26 cellular contexts compared by ENCODE assay signal in the genomic region with DNA sequence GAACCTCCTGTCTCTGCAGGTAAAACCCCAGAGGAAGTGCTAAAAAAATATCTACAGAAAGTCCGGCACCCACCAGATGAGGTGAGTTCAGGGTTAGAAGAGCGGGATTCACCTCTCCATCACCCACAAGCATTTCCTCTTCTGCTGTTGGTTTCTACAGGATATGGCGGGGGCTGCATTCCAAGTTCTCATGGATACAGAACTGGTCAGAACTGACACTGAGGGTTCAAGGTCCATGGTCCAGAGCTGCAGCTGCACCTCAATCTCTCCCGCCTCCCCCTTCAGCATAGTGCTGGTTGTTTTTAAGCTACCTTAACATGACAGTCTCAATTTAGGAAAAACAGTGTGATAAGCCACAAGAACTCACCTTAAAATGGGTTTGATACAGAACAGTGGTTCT. TPM values are rescaled to one million over a fixed set of nuclear protein-coding genes. Genes with fewer than 3 reads are reported as not detected.
A peak's percentile ranks its signal among the peaks of the same experiment; 100 is the strongest.
DNase-seq lines count a peak whose midpoint lies in the region; ATAC-seq and TF ChIP-seq lines count a peak whose summit lies in the region.
"Had no signal": no experiment of that assay in that cellular context is flagged by ENCODE, and none has a peak within 500 bp of the region (broad histone marks: within the 10 kb centered on the region; RNA-seq: fewer than 3 reads in every experiment).

No MANE protein-coding gene starts in this region.

- H3K4me3 ChIP-seq in GM12865 (ENCODE audit: low read depth, low read length) (no peak overlapping the region), right lobe of liver (no peak overlapping the region)
- H3K4me3 ChIP-seq: GM23248, Peyer's patch had no signal

- TF ChIP-seq POLR2A in right lobe of liver (IDR thresholded peaks at IDR 0.05), result no peak

- H3K9me3 Mint-ChIP-seq in endothelial cell (ENCODE audit: unreplicated experiment), result no peaks in the 10 kb centered on the region
- H3K9me3 Mint-ChIP-seq in stimulated activated effector memory CD8-positive, alpha-beta T cell treated with anti-CD3 and anti-CD28 coated beads, Interleukin-12 subunit alpha, Interleukin-12 subunit beta, amount 100 ng/mL, for 72 hours, result no peaks in the 10 kb centered on the region
- H3K9me3 Mint-ChIP-seq: HFFc6 had no signal

- intact Hi-C loops in right lobe of liver (cut with DNase I), result no loop called here

- H3K4me1 Mint-ChIP-seq in endothelial cell (ENCODE audit: unreplicated experiment), result peaks cover 10% of the 10 kb centered on the region
- H3K4me1 Mint-ChIP-seq in stimulated activated effector memory CD8-positive, alpha-beta T cell treated with anti-CD3 and anti-CD28 coated beads, Interleukin-12 subunit alpha, Interleukin-12 subunit beta, amount 100 ng/mL, for 72 hours, result peaks cover 3% of the 10 kb centered on the region

- WGBS in right lobe of liver (ENCODE audit: insufficient coverage, low coverage, low lambda C conversion rate, missing lambda C conversion rate), result 12% methylated on average over 4 of the region's 4 CpGs

- no peaks in the 10 kb centered on the region for H3K27me3 ChIP-seq in right lobe of liver
- H3K27me3 ChIP-seq: Peyer's patch had no signal

- no peaks in the 10 kb centered on the region for H3K9me3 ChIP-seq in right lobe of liver
- H3K9me3 ChIP-seq: Peyer's patch had no signal

- peak overlapping the region; percentile 54 for H3K4me3 Mint-ChIP-seq in endothelial cell (ENCODE audit: unreplicated experiment)
- no peak overlapping the region for H3K4me3 Mint-ChIP-seq in stimulated activated effector memory CD8-positive, alpha-beta T cell treated with anti-CD3 and anti-CD28 coated beads, Interleukin-12 subunit alpha, Interleukin-12 subunit beta, amount 100 ng/mL, for 72 hours
- H3K4me3 Mint-ChIP-seq: H9, HFFc6 had no signal

- H3K36me3 Mint-ChIP-seq in endothelial cell (ENCODE audit: low read depth, unreplicated experiment), result peaks cover 78% of the 10 kb centered on the region
- H3K36me3 Mint-ChIP-seq in stimulated activated effector memory CD8-positive, alpha-beta T cell treated with anti-CD3 and anti-CD28 coated beads, Interleukin-12 subunit alpha, Interleukin-12 subunit beta, amount 100 ng/mL, for 72 hours, result no peaks in the 10 kb centered on the region

- DNase-seq in GM12865 (ENCODE audit: low read depth) (peak; percentile 30), endothelial cell (ENCODE audit: low spot score) (no peak), right lobe of liver (peak; percentile 70 to 90 (median 74)), NCI-H524 (lab: John Stamatoyannopoulos, UW) (no peak)
- DNase-seq in stimulated activated effector memory CD8-positive, alpha-beta T cell treated with anti-CD3 and anti-CD28 coated beads, Interleukin-12 subunit alpha, Interleukin-12 subunit beta, amount 100 ng/mL, for 72 hours (ENCODE audit: low spot score in 2 of 2), result no peak
- DNase-seq: 8988T; DMS53; GDM1; GM23248; H9; HFFc6; KG1; NCI-H1105; NCI-H146; NCI-H2029; NCI-H226; NCI-H510A treated with DMSO at 0.1 percent for 48 hours; NCI-H774; NK-92 treated with Interleukin-12 subunit alpha and Interleukin-12 subunit beta, amount 100 ng/mL, for 24 hours had no signal

- peaks cover 0 to 42% (median 22%) of the 10 kb centered on the region in 4 donors for H3K4me1 ChIP-seq in right lobe of liver

- peaks cover under 1% of the 10 kb centered on the region for H3K27me3 Mint-ChIP-seq in endothelial cell (ENCODE audit: unreplicated experiment)

- H3K27ac Mint-ChIP-seq in endothelial cell (ENCODE audit: unreplicated experiment), result no peak overlapping the region
- H3K27ac Mint-ChIP-seq in stimulated activated effector memory CD8-positive, alpha-beta T cell treated with anti-CD3 and anti-CD28 coated beads, Interleukin-12 subunit alpha, Interleukin-12 subunit beta, amount 100 ng/mL, for 72 hours, result peak overlapping the region; percentile 24
- H3K27ac Mint-ChIP-seq: H9, HFFc6 had no signal

- TF ChIP-seq CTCF in GM12865 (IDR thresholded peaks at IDR 0.05; ENCODE audit: insufficient read depth, low read depth, low read length, missing control alignments), result no peak
- no peak for TF ChIP-seq CTCF in endothelial cell (IDR thresholded peaks at IDR 0.05; ENCODE audit: unreplicated experiment)
- no peak for TF ChIP-seq CTCF in right lobe of liver (IDR thresholded peaks at IDR 0.05)

- ATAC-seq in right lobe of liver (peak; percentile 71 to 92 (median 90)), HG03460 (IDR thresholded peaks at IDR 0.05; ENCODE audit: unreplicated experiment) (no peak), GM18909 (IDR thresholded peaks at IDR 0.05; ENCODE audit: poor library complexity, unreplicated experiment) (no peak)
- ATAC-seq in stimulated activated effector memory CD8-positive, alpha-beta T cell treated with anti-CD3 and anti-CD28 coated beads, Interleukin-12 subunit alpha, Interleukin-12 subunit beta, amount 100 ng/mL, for 72 hours, result no peak
- ATAC-seq: SK-N-SH treated with all-trans-retinoic acid at 6 μM for 48 hours had no signal

- peak overlapping the region; percentile 55 to 76 (median 73) for H3K27ac ChIP-seq in right lobe of liver
- H3K27ac ChIP-seq: C4-2B, GM23248, HL-60 had no signal

- H3K36me3 ChIP-seq in right lobe of liver, result peaks cover 0 to 31% (median 6%) of the 10 kb centered on the region in 4 donors

RNA-seq across cellular contexts. Expression of a gene that starts 19.2 kb away (rescaled TPM):
- total RNA-seq in endothelial cell (ENCODE audit: unreplicated experiment), result 29.4 TPM
- 10 to 100 TPM; 10.8 to 49.1 (median 22.6) TPM for total RNA-seq in right lobe of liver

RNA-seq across cellular contexts. Expression of a gene that starts 21.6 kb away (rescaled TPM):
- not detected for total RNA-seq in endothelial cell (ENCODE audit: unreplicated experiment)
- 10 to 100 TPM in 2 of 6 experiments, 1 to 10 TPM in 4; 5.6 to 22.6 (median 7.4) TPM for total RNA-seq in right lobe of liver
- total RNA-seq: GM23248, H9, HFFc6, HT-29 had no signal

RNA-seq across cellular contexts. Expression of a gene that starts 48.4 kb away (rescaled TPM):
- total RNA-seq in endothelial cell (ENCODE audit: unreplicated experiment) (30.8 TPM), right lobe of liver (10 to 100 TPM; 10.8 to 19.5 (median 16.6) TPM)

Comparison
In these comparisons a context has a peak if more than half of its experiments do, and no peak if none do; other contexts are left out.
1. DNase-seq: peak in GM12865 (single experiment) and right lobe of liver (3 of 3); none in endothelial cell (single experiment), stimulated activated effector memory CD8-positive, alpha-beta T cell treated with anti-CD3 and anti-CD28 coated beads, Interleukin-12 subunit alpha, Interleukin-12 subunit beta, amount 100 ng/mL, for 72 hours (0 of 2) and NCI-H524 (0 of 2).
2. ATAC-seq: peak in right lobe of liver (4 of 4); none in stimulated activated effector memory CD8-positive, alpha-beta T cell treated with anti-CD3 and anti-CD28 coated beads, Interleukin-12 subunit alpha, Interleukin-12 subunit beta, amount 100 ng/mL, for 72 hours (single experiment), HG03460 (single experiment) and GM18909 (single experiment).